10 cellular contexts compared by ENCODE assay signal in the genomic region with DNA sequence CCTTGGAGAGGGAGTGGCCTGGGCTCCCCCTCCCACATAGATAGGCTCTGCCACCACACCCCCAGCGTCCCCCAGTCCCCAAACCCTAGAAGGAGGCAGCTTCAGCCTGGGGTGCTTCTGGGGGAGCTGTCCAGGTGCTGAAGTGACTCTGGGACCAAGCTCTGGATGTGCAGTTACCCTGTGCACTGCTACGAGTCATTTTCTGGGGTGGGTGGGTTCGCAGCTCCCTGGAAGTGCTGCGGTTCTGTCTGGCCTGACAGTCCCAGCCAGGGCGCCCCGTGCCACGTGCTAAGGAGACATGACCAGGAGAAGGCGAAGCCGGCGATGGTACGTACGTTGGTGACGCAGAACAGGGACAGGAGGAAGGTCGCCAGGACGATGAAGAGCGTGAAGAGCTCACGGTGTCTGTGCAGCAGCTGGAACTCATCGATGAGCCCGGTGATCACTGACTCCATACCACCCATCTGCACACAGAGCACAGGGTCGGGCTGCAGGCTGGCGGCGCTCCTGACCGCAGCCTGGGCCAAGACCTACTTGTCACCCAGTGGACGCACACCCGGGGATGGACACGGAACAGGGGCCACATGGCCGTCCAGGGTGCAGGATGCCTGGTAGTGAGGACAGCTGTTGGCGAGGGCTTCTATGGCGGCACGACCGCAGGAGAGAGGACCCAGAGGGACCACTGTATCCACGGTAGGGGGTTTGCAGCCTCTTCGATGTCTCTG. TPM values are rescaled to one million over a fixed set of nuclear protein-coding genes. Genes with fewer than 3 reads are reported as not detected.
A peak's percentile ranks its signal among the peaks of the same experiment; 100 is the strongest.
DNase-seq lines count a peak whose midpoint lies in the region; ATAC-seq and TF ChIP-seq lines count a peak whose summit lies in the region.
"Had no signal": no experiment of that assay in that cellular context is flagged by ENCODE, and none has a peak within 500 bp of the region (broad histone marks: within the 10 kb centered on the region; RNA-seq: fewer than 3 reads in every experiment).

No MANE protein-coding gene starts in this region.

- H3K4me2 ChIP-seq in PC-3 (ENCODE audit: low read length) (no peak overlapping the region), smooth muscle cell (no peak overlapping the region)

- H3K4me3 ChIP-seq in PC-3 (ENCODE audit: low read length) (no peak overlapping the region), epithelial cell of esophagus (ENCODE audit: low read length) (no peak overlapping the region), sigmoid colon (no peak overlapping the region), smooth muscle cell (no peak overlapping the region)
- H3K4me3 ChIP-seq: upper lobe of left lung had no signal

- BruUV-seq in PC-3 (replicated peaks; lab: Mats Ljungman, UMichigan): no TSS peak

- intact Hi-C loops in PC-3 (cut with micrococcal nuclease) (no loop called here), sigmoid colon (cut with DNase I) (no loop called here)

- TF ChIP-seq CTCF in PC-3 (conservative IDR thresholded peaks at IDR 0.05; ENCODE audit: low read depth, low read length) (no peak), epithelial cell of esophagus (IDR thresholded peaks at IDR 0.05; ENCODE audit: insufficient read depth, low read depth, low read length, missing control alignments) (no peak), sigmoid colon (IDR thresholded peaks at IDR 0.05) (no peak), smooth muscle cell (IDR thresholded peaks at IDR 0.05; ENCODE audit: borderline replicate concordance, insufficient read depth, poor library complexity, severe bottlenecking) (no peak)

- TF ChIP-seq POLR2A in sigmoid colon (IDR thresholded peaks at IDR 0.05): no peak

- no peaks in the 10 kb centered on the region for H3F3A ChIP-seq in PC-3 (ENCODE audit: low read length, unreplicated experiment)
- H3F3A ChIP-seq in smooth muscle cell (ENCODE audit: low read depth): no peaks in the 10 kb centered on the region

- H3K4me1 ChIP-seq in PC-3 (ENCODE audit: insufficient read depth, low read length): no peaks in the 10 kb centered on the region
- no peaks in the 10 kb centered on the region for H3K4me1 ChIP-seq in sigmoid colon
- no peaks in the 10 kb centered on the region for H3K4me1 ChIP-seq in smooth muscle cell (ENCODE audit: low read depth)
- H3K4me1 ChIP-seq: upper lobe of left lung had no signal

- peaks cover 16% of the 10 kb centered on the region for H3K27me3 Mint-ChIP-seq in activated T-cell treated with anti-CD3 and anti-CD28 coated beads, Interleukin-2, amount 50 U/mL, for 72 hours (ENCODE audit: low read depth)

- H3K9ac ChIP-seq in PC-3 (ENCODE audit: low read length) (no peak overlapping the region), smooth muscle cell (ENCODE audit: low read depth) (no peak overlapping the region)

- H3K36me3 Mint-ChIP-seq in activated T-cell treated with anti-CD3 and anti-CD28 coated beads, Interleukin-2, amount 50 U/mL, for 72 hours (ENCODE audit: insufficient read depth in 2 of 2): no peaks in the 10 kb centered on the region

- no peak for ATAC-seq in activated T-cell treated with anti-CD3 and anti-CD28 coated beads, Interleukin-2, amount 50 U/mL, for 72 hours (replicated peaks in 1 of 2)
- ATAC-seq in PC-3 (no peak), GM18909 (IDR thresholded peaks at IDR 0.05; ENCODE audit: poor library complexity, unreplicated experiment) (no peak)

- H3K27me3 ChIP-seq in PC-3 (ENCODE audit: low read length) (peaks cover 13% of the 10 kb centered on the region), sigmoid colon (peaks cover 0 to 57% (median 5%) of the 10 kb centered on the region in 3 donors), smooth muscle cell (ENCODE audit: low read depth) (no peaks in the 10 kb centered on the region)
- H3K27me3 ChIP-seq: upper lobe of left lung had no signal

- H4K20me1 ChIP-seq in PC-3 (ENCODE audit: low read length) (no peaks in the 10 kb centered on the region), smooth muscle cell (ENCODE audit: low read depth) (no peaks in the 10 kb centered on the region)

- H3K9me3 Mint-ChIP-seq in activated T-cell treated with anti-CD3 and anti-CD28 coated beads, Interleukin-2, amount 50 U/mL, for 72 hours: no peaks in the 10 kb centered on the region

- H3K9me3 ChIP-seq in PC-3 (ENCODE audit: low read length) (no peaks in the 10 kb centered on the region), sigmoid colon (no peaks in the 10 kb centered on the region), smooth muscle cell (replicated peaks; ENCODE audit: low read depth) (no peaks in the 10 kb centered on the region)
- H3K9me3 ChIP-seq: upper lobe of left lung had no signal

- 75 to 82% methylated on average over 33 of the region's 33 CpGs for WGBS in sigmoid colon, 2 donors
- 83% methylated on average over 33 of the region's 33 CpGs for WGBS in smooth muscle cell (ENCODE audit: low lambda C conversion rate)

- H3K27ac ChIP-seq in PC-3 (ENCODE audit: low read length): no peak overlapping the region
- no peak overlapping the region for H3K27ac ChIP-seq in sigmoid colon
- no peak overlapping the region for H3K27ac ChIP-seq in smooth muscle cell (ENCODE audit: low read depth)
- H3K27ac ChIP-seq: C4-2B, upper lobe of left lung had no signal

- H3K4me3 Mint-ChIP-seq in activated T-cell treated with anti-CD3 and anti-CD28 coated beads, Interleukin-2, amount 50 U/mL, for 72 hours: no peak overlapping the region

- H3K4me1 Mint-ChIP-seq in activated T-cell treated with anti-CD3 and anti-CD28 coated beads, Interleukin-2, amount 50 U/mL, for 72 hours (ENCODE audit: low read depth): no peaks in the 10 kb centered on the region

- POLR2A ChIA-PET in PC-3 (lab: Charles Lee; ENCODE audit: unreplicated experiment): no interaction called here

- DNase-seq in activated T-cell treated with anti-CD3 and anti-CD28 coated beads, Interleukin-2, amount 50 U/mL, for 48 hours: peak; percentile 31
- no peak for DNase-seq in activated T-cell treated with anti-CD3 and anti-CD28 coated beads, Interleukin-2, amount 50 U/mL, for 72 hours
- DNase-seq in PC-3 (peak; percentile 28), epithelial cell of esophagus (ENCODE audit: low read depth) (peak; percentile 10), sigmoid colon (peak; percentile 52), medulla oblongata (ENCODE audit: extremely low spot score) (no peak), smooth muscle cell (lab: John Stamatoyannopoulos, UW; ENCODE audit: unreplicated experiment) (no peak)
- DNase-seq: upper lobe of left lung had no signal

- H3K27ac Mint-ChIP-seq in activated T-cell treated with anti-CD3 and anti-CD28 coated beads, Interleukin-2, amount 50 U/mL, for 72 hours: no peak overlapping the region

- H2AFZ ChIP-seq in PC-3 (ENCODE audit: low read length): no peak overlapping the region
- H2AFZ ChIP-seq in smooth muscle cell (ENCODE audit: low read depth): no peak overlapping the region

- H3K79me2 ChIP-seq in PC-3 (ENCODE audit: low read length) (no peaks in the 10 kb centered on the region), smooth muscle cell (ENCODE audit: low read depth) (no peaks in the 10 kb centered on the region)

- H3K36me3 ChIP-seq in PC-3 (ENCODE audit: low read depth, low read length): no peaks in the 10 kb centered on the region
- H3K36me3 ChIP-seq in sigmoid colon: no peaks in the 10 kb centered on the region
- no peaks in the 10 kb centered on the region for H3K36me3 ChIP-seq in smooth muscle cell (ENCODE audit: low read depth)
- H3K36me3 ChIP-seq: upper lobe of left lung had no signal

- TF ChIP-seq EP300 in sigmoid colon (IDR thresholded peaks at IDR 0.05): no peak

- CTCF ChIA-PET in PC-3 (lab: Charles Lee): no interaction called here

- H3K9me2 ChIP-seq in PC-3 (replicated peaks; ENCODE audit: low read length): no peaks in the 10 kb centered on the region

RNA-seq across cellular contexts. Expression of a gene that starts 35.7 kb away (rescaled TPM):
- total RNA-seq in activated T-cell treated with anti-CD3 and anti-CD28 coated beads, Interleukin-2, amount 50 U/mL, for 72 hours: not detected
- total RNA-seq in PC-3 (2014; rRNA removed) (not detected in 2 replicates), sigmoid colon (not detected), smooth muscle cell (not detected in 2 replicates)
- polyA plus RNA-seq in sigmoid colon (under 1 TPM in 1 of 3 donors, not detected in 2; 0.06 TPM), smooth muscle cell (not detected in 2 replicates)

Comparison
In these comparisons a context has a peak if more than half of its experiments do, and no peak if none do; other contexts are left out.
1. DNase-seq: peak in activated T-cell treated with anti-CD3 and anti-CD28 coated beads, Interleukin-2, amount 50 U/mL, for 48 hours (2 of 2), PC-3 (single experiment), epithelial cell of esophagus (single experiment) and sigmoid colon (single experiment); none in activated T-cell treated with anti-CD3 and anti-CD28 coated beads, Interleukin-2, amount 50 U/mL, for 72 hours (0 of 2), medulla oblongata (single experiment) and smooth muscle cell (single experiment).